Comparison of ENCODE assay signal across 26 cellular contexts in the genomic region with DNA sequence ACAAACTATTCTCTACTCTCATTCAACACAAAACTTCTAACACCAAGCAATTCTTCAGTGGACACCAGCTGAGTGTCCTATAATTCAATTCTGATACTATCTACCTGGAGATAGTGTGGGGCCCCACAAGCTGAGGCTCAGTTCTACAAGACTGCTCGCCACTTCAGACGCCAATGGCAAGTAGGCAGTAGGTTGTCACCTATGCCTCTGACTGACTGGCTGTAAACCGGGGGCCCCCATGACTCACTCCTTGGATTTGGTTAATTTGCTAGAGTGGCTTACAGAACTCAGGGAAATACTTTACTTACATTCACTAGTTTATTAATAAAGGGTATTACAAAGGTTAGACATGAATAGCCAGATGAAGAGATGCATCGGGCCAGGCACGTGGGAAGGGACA.
"Had no signal": no experiment of that assay in that cellular context is flagged by ENCODE, and none has a peak within 500 bp of the region (broad histone marks: within the 10 kb centered on the region; RNA-seq: fewer than 3 reads in every experiment).

No MANE protein-coding gene starts in this region.

- H3K4me3 ChIP-seq: adrenal gland, breast epithelium, K562, Peyer's patch, SJCRH30 had no signal

- H3K36me3 ChIP-seq: breast epithelium had no signal

- H3K27ac ChIP-seq: adrenal gland, breast epithelium, Peyer's patch, RWPE1, SJCRH30 had no signal

- H3K27me3 ChIP-seq: adrenal gland, breast epithelium, Peyer's patch, SJCRH30 had no signal

- H3K27ac Mint-ChIP-seq: activated CD4-positive, alpha-beta memory T cell treated with anti-CD3 and anti-CD28 coated beads, Interleukin-2, amount 10 ng/mL, durations not matched to agents 7 days and 5 days; activated naive CD4-positive, alpha-beta T cell treated with anti-CD3 and anti-CD28 coated beads, Interleukin-2, amount 50 U/mL, for 72 hours had no signal

- H3K9me3 Mint-ChIP-seq: activated CD4-positive, alpha-beta memory T cell treated with anti-CD3 and anti-CD28 coated beads, Interleukin-2, amount 10 ng/mL, durations not matched to agents 7 days and 5 days; activated CD4-positive, alpha-beta T cell treated with anti-CD3 and anti-CD28 coated beads, Interleukin-2, amount 10 ng/mL, durations not matched to agents 24 days and 14 days; activated naive CD4-positive, alpha-beta T cell treated with anti-CD3 and anti-CD28 coated beads, Interleukin-2, amount 50 U/mL, for 72 hours had no signal

- ATAC-seq: activated CD4-positive, CD25-positive, alpha-beta regulatory T cell treated with anti-CD3 and anti-CD28 coated beads, Interleukin-2, amount 50 U/mL, for 24 hours; activated naive CD4-positive, alpha-beta T cell treated with anti-CD3 and anti-CD28 coated beads, Interleukin-2, amount 50 U/mL, for 72 hours; K562 had no signal

- H3K4me1 ChIP-seq: adrenal gland, breast epithelium, Peyer's patch, SJCRH30 had no signal

- H3K9ac ChIP-seq: SK-N-SH had no signal

- H3K4me3 Mint-ChIP-seq: activated CD4-positive, alpha-beta memory T cell treated with anti-CD3 and anti-CD28 coated beads, Interleukin-2, amount 10 ng/mL, durations not matched to agents 7 days and 5 days; activated CD4-positive, alpha-beta T cell treated with anti-CD3 and anti-CD28 coated beads, Interleukin-2, amount 10 ng/mL, durations not matched to agents 24 days and 14 days had no signal

- H3K9me3 ChIP-seq: adrenal gland, breast epithelium, Peyer's patch, SJCRH30, SK-N-SH had no signal

- DNase-seq: activated CD4-positive, alpha-beta memory T cell treated with anti-CD3 and anti-CD28 coated beads, Interleukin-2, amount 10 ng/mL, durations not matched to agents 7 days and 5 days; activated CD4-positive, alpha-beta T cell treated with anti-CD3 and anti-CD28 coated beads, Interleukin-2, amount 10 ng/mL, durations not matched to agents 24 days and 14 days; activated CD8-positive, alpha-beta memory T cell treated with anti-CD3 and anti-CD28 coated beads, Interleukin-2, amount 50 U/mL, for 48 hours; activated effector memory CD4-positive, alpha-beta T cell treated with anti-CD3 and anti-CD28 coated beads, Interleukin-2, amount 50 U/mL, for 16 hours; activated naive CD4-positive, alpha-beta T cell treated with Interleukin-2 at 50 U/mL for 16 hours; activated T-cell treated with anti-CD3 and anti-CD28 coated beads, Interleukin-2, amount 50 U/mL, for 1 hour; adrenal gland; aorta; caudate nucleus; Karpas-422; MM.1S; NCI-H1105; NCI-H1436; NCI-H1694 treated with DMSO at 0.1 percent for 48 hours; NCI-H2029 treated with DMSO at 0.1 percent for 48 hours; NCI-H510A treated with DMSO at 0.1 percent for 48 hours; Peyer's patch; Right ventricle myocardium superior; SJCRH30; SK-N-SH; SW 1271 had no signal

- H3K4me2 ChIP-seq: SK-N-SH had no signal

- H3K27me3 Mint-ChIP-seq: activated CD4-positive, alpha-beta memory T cell treated with anti-CD3 and anti-CD28 coated beads, Interleukin-2, amount 10 ng/mL, durations not matched to agents 7 days and 5 days; activated CD4-positive, alpha-beta T cell treated with anti-CD3 and anti-CD28 coated beads, Interleukin-2, amount 10 ng/mL, durations not matched to agents 24 days and 14 days had no signal
